33 cellular contexts compared by ENCODE assay signal in the genomic region with DNA sequence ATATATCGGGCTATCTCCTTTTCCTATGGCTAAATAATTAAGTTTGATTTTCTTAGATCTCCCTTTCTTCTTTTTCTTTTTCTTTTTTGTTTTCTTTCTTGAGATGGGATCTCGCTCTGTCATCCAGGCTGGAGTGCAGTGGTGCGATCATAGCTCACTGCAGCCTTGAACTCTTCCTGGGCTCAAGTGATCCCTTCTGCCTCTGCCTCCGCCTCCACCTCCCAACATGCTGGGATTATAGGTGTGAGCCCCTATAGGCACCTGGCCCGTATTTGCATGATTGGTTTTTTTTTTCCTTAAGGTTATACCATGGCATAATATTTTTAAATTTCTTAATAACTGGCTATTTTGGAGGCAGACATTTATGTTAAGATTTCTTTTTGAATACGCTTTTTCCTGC.
"Had no signal": no experiment of that assay in that cellular context is flagged by ENCODE, and none has a peak within 500 bp of the region (broad histone marks: within the 10 kb centered on the region; RNA-seq: fewer than 3 reads in every experiment).

No MANE protein-coding gene starts in this region.

- ATAC-seq: activated CD4-positive, alpha-beta T cell treated with anti-CD3 and anti-CD28 coated beads for 36 hours; activated CD4-positive, CD25-positive, alpha-beta regulatory T cell treated with anti-CD3 and anti-CD28 coated beads, Interleukin-2, amount 50 U/mL, for 24 hours; activated CD8-positive, alpha-beta memory T cell treated with anti-CD3 and anti-CD28 coated beads, Interleukin-2, amount 10 ng/mL, durations not matched to agents 7 days and 5 days; activated CD8-positive, alpha-beta T cell treated with anti-CD3 and anti-CD28 coated beads, Interleukin-2, amount 10 ng/mL, durations not matched to agents 7 days and 5 days; activated naive CD8-positive, alpha-beta T cell treated with anti-CD3 and anti-CD28 coated beads, Interleukin-2, amount 50 U/mL, for 24 hours had no signal

- H3K27ac Mint-ChIP-seq: activated CD4-positive, alpha-beta memory T cell treated with anti-CD3 and anti-CD28 coated beads, Interleukin-2, amount 10 ng/mL, durations not matched to agents 7 days and 5 days; activated CD4-positive, alpha-beta T cell treated with anti-CD3 and anti-CD28 coated beads for 36 hours; activated CD4-positive, alpha-beta T cell treated with anti-CD3 and anti-CD28 coated beads, Interleukin-2, amount 10 ng/mL, durations not matched to agents 7 days and 5 days; activated CD8-positive, alpha-beta memory T cell treated with anti-CD3 and anti-CD28 coated beads, Interleukin-2, amount 10 ng/mL, durations not matched to agents 7 days and 5 days; activated CD8-positive, alpha-beta T cell treated with anti-CD3 and anti-CD28 coated beads, Interleukin-2, amount 10 ng/mL, durations not matched to agents 7 days and 5 days; activated naive CD4-positive, alpha-beta T cell treated with anti-CD3 and anti-CD28 coated beads for 36 hours; activated naive CD8-positive, alpha-beta T cell; activated naive CD8-positive, alpha-beta T cell treated with anti-CD3 and anti-CD28 coated beads, Interleukin-2, amount 10 ng/mL, durations not matched to agents 7 days and 5 days; activated naive CD8-positive, alpha-beta T cell treated with anti-CD3 and anti-CD28 coated beads, Interleukin-2, amount 50 U/mL, for 24 hours; activated T-helper 2 cell treated with anti-CD3 and anti-CD28 coated beads, Interferon-gamma antibody, Interleukin-2, Interleukin-4, amounts not matched to agents 10 μg/mL and 5 μg/mL and 100 μg/mL, durations not matched to agents 14 hours and 24 hours and 36 hours; T-helper 1 cell treated with Interleukin-12 subunit alpha and Interleukin-12 subunit beta and Interleukin-4 antibody, amounts not matched to agents 30 μg/mL and 1 μg/mL, for 36 hours; T-helper 2 cell treated with Interferon-gamma antibody and Interleukin-4, amounts not matched to agents 5 μg/mL and 100 μg/mL, for 36 hours had no signal

- H3K27me3 Mint-ChIP-seq: activated CD4-positive, alpha-beta memory T cell treated with anti-CD3 and anti-CD28 coated beads, Interleukin-2, amount 10 ng/mL, durations not matched to agents 7 days and 5 days; activated CD4-positive, alpha-beta T cell treated with anti-CD3 and anti-CD28 coated beads for 36 hours; activated CD4-positive, alpha-beta T cell treated with anti-CD3 and anti-CD28 coated beads, Interleukin-2, amount 10 ng/mL, durations not matched to agents 7 days and 5 days; activated CD8-positive, alpha-beta memory T cell treated with anti-CD3 and anti-CD28 coated beads, Interleukin-2, amount 10 ng/mL, durations not matched to agents 7 days and 5 days; activated naive CD8-positive, alpha-beta T cell; activated naive CD8-positive, alpha-beta T cell treated with anti-CD3 and anti-CD28 coated beads, Interleukin-2, amount 10 ng/mL, durations not matched to agents 7 days and 5 days; activated naive CD8-positive, alpha-beta T cell treated with anti-CD3 and anti-CD28 coated beads, Interleukin-2, amount 50 U/mL, for 24 hours; activated T-cell treated with anti-CD3 and anti-CD28 coated beads, Interleukin-2, amount 50 U/mL, for 24 hours; brain; central memory CD8-positive, alpha-beta T cell had no signal

- DNase-seq: activated CD4-positive, alpha-beta memory T cell treated with anti-CD3 and anti-CD28 coated beads, Interleukin-2, amount 10 ng/mL, durations not matched to agents 7 days and 5 days; activated CD4-positive, alpha-beta T cell treated with anti-CD3 and anti-CD28 coated beads for 1 hour; activated CD4-positive, alpha-beta T cell treated with anti-CD3 and anti-CD28 coated beads for 36 hours; activated CD4-positive, alpha-beta T cell treated with anti-CD3 and anti-CD28 coated beads for 48 hours; activated CD4-positive, alpha-beta T cell treated with anti-CD3 and anti-CD28 coated beads, Interleukin-2, amount 10 ng/mL, durations not matched to agents 7 days and 5 days; activated CD4-positive, alpha-beta T cell treated with anti-CD3 and anti-CD28 coated beads, Interleukin-2, amount 50 U/mL, for 48 hours; activated CD4-positive, CD25-positive, alpha-beta regulatory T cell; activated CD8-positive, alpha-beta memory T cell treated with anti-CD3 and anti-CD28 coated beads for 24 hours; activated CD8-positive, alpha-beta memory T cell treated with anti-CD3 and anti-CD28 coated beads, Interleukin-2, amount 10 ng/mL, durations not matched to agents 7 days and 5 days; activated CD8-positive, alpha-beta memory T cell treated with anti-CD3 and anti-CD28 coated beads, Interleukin-2, amount 50 U/mL, for 48 hours; activated CD8-positive, alpha-beta T cell treated with anti-CD3 and anti-CD28 coated beads, Interleukin-2, amount 10 ng/mL, durations not matched to agents 7 days and 5 days; activated effector memory CD4-positive, alpha-beta T cell treated with Interleukin-2 at 50 U/mL for 16 hours; activated gamma-delta T cell; activated naive CD4-positive, alpha-beta T cell treated with anti-CD3 and anti-CD28 coated beads for 36 hours; activated naive CD4-positive, alpha-beta T cell treated with anti-CD3 and anti-CD28 coated beads, Interleukin-2, amount 50 U/mL, for 16 hours; activated naive CD8-positive, alpha-beta T cell treated with anti-CD3 and anti-CD28 coated beads, Interleukin-2, amount 10 ng/mL, durations not matched to agents 7 days and 5 days; activated naive CD8-positive, alpha-beta T cell treated with anti-CD3 and anti-CD28 coated beads, Interleukin-2, amount 50 U/mL, for 24 hours; activated T-cell treated with anti-CD3 and anti-CD28 coated beads, Interleukin-2, amount 50 U/mL, for 24 hours; activated T-cell treated with anti-CD3 and anti-CD28 coated beads, Interleukin-2, amount 50 U/mL, for 48 hours; amygdala; anterior cingulate cortex; caudate nucleus; cerebellar nuclear complex; T-helper 1 cell; T-helper 2 cell; T-helper 9 cell had no signal

- H3K4me3 Mint-ChIP-seq: activated CD4-positive, alpha-beta memory T cell treated with anti-CD3 and anti-CD28 coated beads, Interleukin-2, amount 10 ng/mL, durations not matched to agents 7 days and 5 days; activated CD4-positive, alpha-beta T cell treated with anti-CD3 and anti-CD28 coated beads for 36 hours; activated CD4-positive, alpha-beta T cell treated with anti-CD3 and anti-CD28 coated beads, Interleukin-2, amount 10 ng/mL, durations not matched to agents 7 days and 5 days; activated CD8-positive, alpha-beta memory T cell treated with anti-CD3 and anti-CD28 coated beads, Interleukin-2, amount 10 ng/mL, durations not matched to agents 7 days and 5 days; activated CD8-positive, alpha-beta T cell treated with anti-CD3 and anti-CD28 coated beads, Interleukin-2, amount 10 ng/mL, durations not matched to agents 7 days and 5 days; activated naive CD4-positive, alpha-beta T cell treated with anti-CD3 and anti-CD28 coated beads for 36 hours; activated naive CD8-positive, alpha-beta T cell; activated naive CD8-positive, alpha-beta T cell treated with anti-CD3 and anti-CD28 coated beads, Interleukin-2, amount 10 ng/mL, durations not matched to agents 7 days and 5 days; activated naive CD8-positive, alpha-beta T cell treated with anti-CD3 and anti-CD28 coated beads, Interleukin-2, amount 50 U/mL, for 24 hours; activated T-cell treated with anti-CD3 and anti-CD28 coated beads, Interleukin-2, amount 50 U/mL, for 24 hours; central memory CD8-positive, alpha-beta T cell; T-helper 1 cell treated with Interleukin-12 subunit alpha and Interleukin-12 subunit beta and Interleukin-4 antibody, amounts not matched to agents 30 μg/mL and 1 μg/mL, for 36 hours; T-helper 2 cell treated with Interferon-gamma antibody and Interleukin-4, amounts not matched to agents 5 μg/mL and 100 μg/mL, for 36 hours had no signal

- H3K4me1 Mint-ChIP-seq: activated CD4-positive, alpha-beta memory T cell treated with anti-CD3 and anti-CD28 coated beads, Interleukin-2, amount 10 ng/mL, durations not matched to agents 7 days and 5 days; activated CD4-positive, alpha-beta T cell treated with anti-CD3 and anti-CD28 coated beads, Interleukin-2, amount 10 ng/mL, durations not matched to agents 7 days and 5 days had no signal

- H3K9me3 Mint-ChIP-seq: activated CD4-positive, alpha-beta memory T cell treated with anti-CD3 and anti-CD28 coated beads, Interleukin-2, amount 10 ng/mL, durations not matched to agents 7 days and 5 days; activated CD4-positive, alpha-beta T cell treated with anti-CD3 and anti-CD28 coated beads, Interleukin-2, amount 10 ng/mL, durations not matched to agents 7 days and 5 days; activated naive CD4-positive, alpha-beta T cell treated with anti-CD3 and anti-CD28 coated beads for 36 hours; activated naive CD8-positive, alpha-beta T cell treated with anti-CD3 and anti-CD28 coated beads, Interleukin-2, amount 10 ng/mL, durations not matched to agents 7 days and 5 days; activated naive CD8-positive, alpha-beta T cell treated with anti-CD3 and anti-CD28 coated beads, Interleukin-2, amount 50 U/mL, for 24 hours; activated T-cell treated with anti-CD3 and anti-CD28 coated beads, Interleukin-2, amount 50 U/mL, for 24 hours; activated T-helper 2 cell treated with anti-CD3 and anti-CD28 coated beads, Interferon-gamma antibody, Interleukin-2, Interleukin-4, amounts not matched to agents 10 μg/mL and 5 μg/mL and 100 μg/mL, durations not matched to agents 14 hours and 24 hours and 36 hours; brain; central memory CD8-positive, alpha-beta T cell; T-helper 1 cell treated with Interleukin-12 subunit alpha and Interleukin-12 subunit beta and Interleukin-4 antibody, amounts not matched to agents 30 μg/mL and 1 μg/mL, for 36 hours; T-helper 2 cell treated with Interferon-gamma antibody and Interleukin-4, amounts not matched to agents 5 μg/mL and 100 μg/mL, for 36 hours had no signal
